10 cellular contexts compared by ENCODE assay signal in genomic region chr6:7975764-7976146, GRCh38.
DNase-seq lines count a peak whose midpoint lies in the region; ATAC-seq, FAIRE-seq and TF ChIP-seq lines count a peak whose summit lies in the region.
"Had no signal": no experiment of that assay in that cellular context is flagged by ENCODE, and none has a peak within 500 bp of the region (broad histone marks: within the 10 kb centered on the region; RNA-seq: fewer than 3 reads in every experiment).

No MANE protein-coding gene starts in this region.

- H3K4me3 ChIP-seq in BE2C (ENCODE audit: low read depth, low read length) (peak overlapping the region; percentile 50), breast epithelium (peak overlapping the region in 1 of 3 donors; percentile 37), kidney (ENCODE audit: low read length in 2 of 2) (no peak overlapping the region)

- H3K27me3 ChIP-seq in BE2C: no peaks in the 10 kb centered on the region
- no peaks in the 10 kb centered on the region for H3K27me3 ChIP-seq in breast epithelium

- H3K27ac ChIP-seq in breast epithelium: peak overlapping the region; percentile 17 to 65
- H3K27ac ChIP-seq in kidney (ENCODE audit: low read depth in 2 of 2, low read length in 2 of 2): no peak overlapping the region

- DNase-seq in BE2C (peak; percentile 36), breast epithelium (ENCODE audit: low spot score in 2 of 2) (peak in 1 of 2 donors; percentile 18), medulla oblongata (ENCODE audit: extremely low spot score) (peak; percentile 7), kidney (no peak), NCI-H2081 (lab: John Stamatoyannopoulos, UW) (no peak), NCI-H345 treated with DMSO at 0.1 percent for 48 hours (lab: John Stamatoyannopoulos, UW; ENCODE audit: unreplicated experiment) (no peak), SHP77 (lab: John Stamatoyannopoulos, UW) (no peak)
- DNase-seq: activated CD4-positive, alpha-beta T cell treated with anti-CD3 and anti-CD28 coated beads for 36 hours had no signal

- peak overlapping the region in 1 of 2 donors; percentile 21 for H3K9ac ChIP-seq in kidney (ENCODE audit: low read length in 2 of 2)

- intact Hi-C loops in breast epithelium (cut with DNase I; ENCODE audit: low total_unique reads) (no loop called here), kidney (cut with DNase I) (no loop called here)

- H3K9me3 ChIP-seq in BE2C (no peaks in the 10 kb centered on the region), breast epithelium (no peaks in the 10 kb centered on the region), kidney (ENCODE audit: control insufficient read depth in 1 of 2, low read length in 2 of 2) (no peaks in the 10 kb centered on the region)

- ATAC-seq in HG03196 (IDR thresholded peaks at IDR 0.05; ENCODE audit: unreplicated experiment): peak; percentile 20
- ATAC-seq: activated CD4-positive, alpha-beta T cell treated with anti-CD3 and anti-CD28 coated beads for 36 hours had no signal

- H3K36me3 ChIP-seq in BE2C (no peaks in the 10 kb centered on the region), breast epithelium (no peaks in the 10 kb centered on the region), kidney (ENCODE audit: control insufficient read depth in 1 of 2, insufficient read depth in 2 of 2, low read length in 2 of 2) (no peaks in the 10 kb centered on the region)

- H3K4me1 ChIP-seq in BE2C (peaks cover 10% of the 10 kb centered on the region), breast epithelium (peaks cover 0 to 4% of the 10 kb centered on the region in 2 donors), kidney (ENCODE audit: control insufficient read depth in 1 of 2, insufficient read depth in 1 of 2, low read depth in 1 of 2, low read length in 2 of 2) (peaks cover 0 to 4% of the 10 kb centered on the region in 2 donors)

- no peak for TF ChIP-seq POLR2A in breast epithelium (IDR thresholded peaks at IDR 0.05)

- TF ChIP-seq CTCF in BE2C (IDR thresholded peaks at IDR 0.05; ENCODE audit: low read depth, low read length): no peak
- TF ChIP-seq CTCF in breast epithelium (IDR thresholded peaks at IDR 0.05): no peak
- TF ChIP-seq CTCF in kidney (IDR thresholded peaks at IDR 0.05; ENCODE audit: borderline replicate concordance, extremely low read depth, insufficient read depth): no peak

- no peak for FAIRE-seq in kidney (lab: Jason Lieb, UNC)
- FAIRE-seq: endometrium had no signal

Comparison
In these comparisons a context has a peak if more than half of its experiments do, and no peak if none do; other contexts are left out.
1. DNase-seq: peak in BE2C (single experiment) and medulla oblongata (single experiment); none in kidney (single experiment), NCI-H2081 (0 of 2), NCI-H345 treated with DMSO at 0.1 percent for 48 hours (single experiment) and SHP77 (0 of 2).
2. H3K27ac ChIP-seq: peak in breast epithelium (2 of 2); none in kidney (0 of 2).